38 cellular contexts compared by ENCODE assay signal in genomic region chr2:118496467-118496866, GRCh38.
"Had no signal": no experiment of that assay in that cellular context is flagged by ENCODE, and none has a peak within 500 bp of the region (broad histone marks: within the 10 kb centered on the region; RNA-seq: fewer than 3 reads in every experiment).

No MANE protein-coding gene starts in this region.

- H3K36me3 Mint-ChIP-seq: activated naive CD4-positive, alpha-beta T cell treated with anti-CD3 and anti-CD28 coated beads, Interleukin-2, amount 10 ng/mL, durations not matched to agents 7 days and 5 days; activated naive CD4-positive, alpha-beta T cell treated with anti-CD3 and anti-CD28 coated beads, Interleukin-2, amount 50 U/mL, for 24 hours; activated naive CD8-positive, alpha-beta T cell; activated naive CD8-positive, alpha-beta T cell treated with anti-CD3 and anti-CD28 coated beads for 36 hours; activated naive CD8-positive, alpha-beta T cell treated with anti-CD3 and anti-CD28 coated beads, Interleukin-2, amount 10 ng/mL, durations not matched to agents 7 days and 5 days; brain had no signal

- DNase-seq: activated effector memory CD4-positive, alpha-beta T cell treated with anti-CD3 and anti-CD28 coated beads, Interleukin-2, amount 50 U/mL, for 16 hours; activated effector memory CD4-positive, alpha-beta T cell treated with Interleukin-2 at 50 U/mL for 16 hours; activated gamma-delta T cell; activated gamma-delta T cell treated with Interleukin-2 at 50 U/mL for 16 hours; activated naive CD4-positive, alpha-beta T cell; activated naive CD4-positive, alpha-beta T cell treated with anti-CD3 and anti-CD28 coated beads for 36 hours; activated naive CD4-positive, alpha-beta T cell treated with anti-CD3 and anti-CD28 coated beads, Interleukin-2, amount 10 ng/mL, durations not matched to agents 7 days and 5 days; activated naive CD4-positive, alpha-beta T cell treated with anti-CD3 and anti-CD28 coated beads, Interleukin-2, amount 50 U/mL, for 16 hours; activated naive CD4-positive, alpha-beta T cell treated with Interleukin-2 at 50 U/mL for 16 hours; activated naive CD8-positive, alpha-beta T cell treated with anti-CD3 and anti-CD28 coated beads for 36 hours; activated naive CD8-positive, alpha-beta T cell treated with anti-CD3 and anti-CD28 coated beads, Interleukin-2, amount 10 ng/mL, durations not matched to agents 7 days and 5 days; activated naive CD8-positive, alpha-beta T cell treated with anti-CD3 and anti-CD28 coated beads, Interleukin-2, amount 50 U/mL, for 24 hours; activated T-cell treated with anti-CD3 and anti-CD28 coated beads, Interleukin-2, amount 50 U/mL, for 1 hour; activated T-cell treated with anti-CD3 and anti-CD28 coated beads, Interleukin-2, amount 50 U/mL, for 24 hours; activated T-cell treated with anti-CD3 and anti-CD28 coated beads, Interleukin-2, amount 50 U/mL, for 4 hours; activated T-cell treated with anti-CD3 and anti-CD28 coated beads, Interleukin-2, amount 50 U/mL, for 48 hours; activated T-cell treated with anti-CD3 and anti-CD28 coated beads, Interleukin-2, amount 50 U/mL, for 72 hours; adrenal gland; amniotic stem cell; amygdala; anterior cingulate cortex; aorta; body of pancreas; brain microvascular endothelial cell; caudate nucleus; central memory CD4-positive, alpha-beta T cell; cerebellar nuclear complex had no signal

- H3K4me3 ChIP-seq: adrenal gland, ascending aorta, body of pancreas, breast epithelium, cardiac muscle cell had no signal

- H3K27me3 ChIP-seq: adrenal gland, ascending aorta, body of pancreas, brain microvascular endothelial cell, breast epithelium, cardiac muscle cell had no signal

- ATAC-seq: activated naive CD4-positive, alpha-beta T cell treated with anti-CD3 and anti-CD28 coated beads, Interleukin-2, amount 50 U/mL, for 72 hours; activated naive CD8-positive, alpha-beta T cell treated with anti-CD3 and anti-CD28 coated beads, Interleukin-2, amount 50 U/mL, for 24 hours; activated T-cell treated with anti-CD3 and anti-CD28 coated beads, Interleukin-2, amount 50 U/mL, for 4 hours; activated T-cell treated with anti-CD3 and anti-CD28 coated beads, Interleukin-2, amount 50 U/mL, for 72 hours; activated T-helper 17 cell treated with anti-CD3 and anti-CD28 coated beads, Interleukin-2, amount 50 U/mL, for 72 hours; body of pancreas had no signal

- H3K9me3 ChIP-seq: adrenal gland, ascending aorta, body of pancreas had no signal

- H3K27me3 Mint-ChIP-seq: activated naive CD8-positive, alpha-beta T cell treated with anti-CD3 and anti-CD28 coated beads, Interleukin-2, amount 10 ng/mL, durations not matched to agents 7 days and 5 days; activated naive CD8-positive, alpha-beta T cell treated with anti-CD3 and anti-CD28 coated beads, Interleukin-2, amount 50 U/mL, for 24 hours had no signal

- H3K4me1 ChIP-seq: adrenal gland, ascending aorta, body of pancreas, breast epithelium had no signal

- H3K27ac ChIP-seq: adrenal gland, ascending aorta, body of pancreas, brain microvascular endothelial cell, breast epithelium, cardiac muscle cell had no signal

- H3K4me1 Mint-ChIP-seq: activated naive CD4-positive, alpha-beta T cell treated with anti-CD3 and anti-CD28 coated beads, Interleukin-2, amount 10 ng/mL, durations not matched to agents 7 days and 5 days; activated naive CD4-positive, alpha-beta T cell treated with anti-CD3 and anti-CD28 coated beads, Interleukin-2, amount 50 U/mL, for 24 hours; activated naive CD8-positive, alpha-beta T cell treated with anti-CD3 and anti-CD28 coated beads for 36 hours; activated naive CD8-positive, alpha-beta T cell treated with anti-CD3 and anti-CD28 coated beads, Interleukin-2, amount 10 ng/mL, durations not matched to agents 7 days and 5 days; activated naive CD8-positive, alpha-beta T cell treated with anti-CD3 and anti-CD28 coated beads, Interleukin-2, amount 50 U/mL, for 24 hours; activated T-helper 17 cell treated with anti-CD3 and anti-CD28 coated beads, Interleukin-2, amount 50 U/mL, for 72 hours; brain; central memory CD8-positive, alpha-beta T cell had no signal

- H3K27ac Mint-ChIP-seq: activated naive CD4-positive, alpha-beta T cell treated with anti-CD3 and anti-CD28 coated beads for 36 hours; activated naive CD4-positive, alpha-beta T cell treated with anti-CD3 and anti-CD28 coated beads, Interleukin-2, amount 10 ng/mL, durations not matched to agents 7 days and 5 days; activated naive CD4-positive, alpha-beta T cell treated with anti-CD3 and anti-CD28 coated beads, Interleukin-2, amount 50 U/mL, for 24 hours; activated naive CD8-positive, alpha-beta T cell; activated naive CD8-positive, alpha-beta T cell treated with anti-CD3 and anti-CD28 coated beads for 36 hours; activated naive CD8-positive, alpha-beta T cell treated with anti-CD3 and anti-CD28 coated beads, Interleukin-2, amount 10 ng/mL, durations not matched to agents 7 days and 5 days; activated naive CD8-positive, alpha-beta T cell treated with anti-CD3 and anti-CD28 coated beads, Interleukin-2, amount 50 U/mL, for 24 hours; activated T-cell treated with anti-CD3 and anti-CD28 coated beads, Interleukin-2, amount 50 U/mL, for 24 hours; activated T-cell treated with anti-CD3 and anti-CD28 coated beads, Interleukin-2, amount 50 U/mL, for 72 hours; activated T-helper 1 cell treated with anti-CD3 and anti-CD28 coated beads, Interleukin-12 subunit alpha, Interleukin-12 subunit beta, Interleukin-2, Interleukin-4 antibody, amounts not matched to agents 30 ng/mL and 10 ng/mL and 1 ng/mL, durations not matched to agents 14 hours and 24 hours and 36 hours; activated T-helper 17 cell treated with anti-CD3 and anti-CD28 coated beads, Interleukin-2, amount 50 U/mL, for 72 hours; activated T-helper 2 cell treated with anti-CD3 and anti-CD28 coated beads, Interferon-gamma antibody, Interleukin-2, Interleukin-4, amounts not matched to agents 10 μg/mL and 5 μg/mL and 100 μg/mL, durations not matched to agents 14 hours and 24 hours and 36 hours; brain had no signal

- H3K36me3 ChIP-seq: adrenal gland, ascending aorta, brain microvascular endothelial cell, breast epithelium, cardiac muscle cell had no signal

- H3K4me3 Mint-ChIP-seq: activated naive CD4-positive, alpha-beta T cell treated with anti-CD3 and anti-CD28 coated beads for 36 hours; activated naive CD4-positive, alpha-beta T cell treated with anti-CD3 and anti-CD28 coated beads, Interleukin-2, amount 10 ng/mL, durations not matched to agents 7 days and 5 days; activated naive CD4-positive, alpha-beta T cell treated with anti-CD3 and anti-CD28 coated beads, Interleukin-2, amount 50 U/mL, for 24 hours; activated naive CD8-positive, alpha-beta T cell; activated naive CD8-positive, alpha-beta T cell treated with anti-CD3 and anti-CD28 coated beads for 36 hours; activated naive CD8-positive, alpha-beta T cell treated with anti-CD3 and anti-CD28 coated beads, Interleukin-2, amount 10 ng/mL, durations not matched to agents 7 days and 5 days; activated naive CD8-positive, alpha-beta T cell treated with anti-CD3 and anti-CD28 coated beads, Interleukin-2, amount 50 U/mL, for 24 hours; activated T-cell treated with anti-CD3 and anti-CD28 coated beads, Interleukin-2, amount 50 U/mL, for 24 hours; activated T-cell treated with anti-CD3 and anti-CD28 coated beads, Interleukin-2, amount 50 U/mL, for 4 hours; activated T-cell treated with anti-CD3 and anti-CD28 coated beads, Interleukin-2, amount 50 U/mL, for 72 hours; activated T-helper 1 cell treated with anti-CD3 and anti-CD28 coated beads, Interleukin-12 subunit alpha, Interleukin-12 subunit beta, Interleukin-2, Interleukin-4 antibody, amounts not matched to agents 30 ng/mL and 10 ng/mL and 1 ng/mL, durations not matched to agents 14 hours and 24 hours and 36 hours; activated T-helper 17 cell treated with anti-CD3 and anti-CD28 coated beads, Interleukin-2, amount 50 U/mL, for 72 hours; brain; central memory CD8-positive, alpha-beta T cell had no signal

- H3K9me3 Mint-ChIP-seq: activated naive CD8-positive, alpha-beta T cell treated with anti-CD3 and anti-CD28 coated beads, Interleukin-2, amount 50 U/mL, for 24 hours; activated T-helper 1 cell treated with anti-CD3 and anti-CD28 coated beads, Interleukin-12 subunit alpha, Interleukin-12 subunit beta, Interleukin-2, Interleukin-4 antibody, amounts not matched to agents 30 ng/mL and 10 ng/mL and 1 ng/mL, durations not matched to agents 14 hours and 24 hours and 36 hours; activated T-helper 17 cell treated with anti-CD3 and anti-CD28 coated beads, Interleukin-2, amount 50 U/mL, for 72 hours had no signal
